In the genomic region with DNA sequence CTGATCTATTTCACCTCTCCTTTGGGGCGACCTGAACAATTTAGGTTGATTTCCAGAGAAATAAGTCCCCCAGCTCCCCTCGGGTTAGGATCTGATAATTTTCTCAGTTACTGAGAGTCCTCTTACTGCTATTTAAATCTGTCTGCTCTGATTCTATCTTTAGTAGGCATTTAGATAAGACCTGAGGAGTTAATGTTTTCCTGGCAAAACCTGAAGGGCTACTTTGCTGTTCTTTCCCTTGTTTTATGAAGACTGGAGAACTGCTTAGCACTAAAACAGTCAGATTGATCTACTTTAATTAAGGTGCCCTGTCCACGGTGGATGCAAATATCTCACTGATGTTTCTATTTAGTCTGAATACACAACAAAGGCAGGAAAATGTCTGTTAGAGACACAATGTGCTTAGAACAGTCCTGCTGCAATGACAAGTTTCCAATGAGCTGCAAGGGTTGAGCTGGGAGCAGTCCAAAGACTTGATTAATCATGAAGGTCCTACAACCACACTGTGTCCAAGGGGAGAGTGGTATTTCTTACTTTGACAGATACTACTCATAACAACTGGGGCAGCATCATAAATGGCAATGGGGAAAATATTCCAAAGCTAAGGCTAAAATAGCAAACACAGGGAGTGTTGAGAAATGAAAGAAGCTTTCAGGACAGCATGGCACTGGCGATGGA, we compare ENCODE assay signal across 17 cellular contexts. TPM values are rescaled to one million over a fixed set of nuclear protein-coding genes. Genes with fewer than 3 reads are reported as not detected.
DNase-seq lines count a peak whose midpoint lies in the region; ATAC-seq and TF ChIP-seq lines count a peak whose summit lies in the region.
"Had no signal": no experiment of that assay in that cellular context is flagged by ENCODE, and none has a peak within 500 bp of the region (broad histone marks: within the 10 kb centered on the region; RNA-seq: fewer than 3 reads in every experiment).

No MANE protein-coding gene starts in this region.

- H3K23ac ChIP-seq in trophoblast cell (ENCODE audit: low read length): peak overlapping the region; percentile 48

- no peaks in the 10 kb centered on the region for H3K27me3 ChIP-seq in trophoblast cell (ENCODE audit: insufficient read depth, low read length)
- no peaks in the 10 kb centered on the region for H3K27me3 ChIP-seq in effector memory CD4-positive, alpha-beta T cell (replicated peaks; ENCODE audit: control insufficient read depth, insufficient read depth, low read length, poor library complexity, severe bottlenecking)

- no peak overlapping the region for H2BK120ac ChIP-seq in trophoblast cell (ENCODE audit: insufficient read depth, low read length, poor library complexity)

- H2AFZ ChIP-seq in trophoblast cell (ENCODE audit: insufficient read depth, low read length, poor library complexity): no peak overlapping the region

- peak; percentile 48 for DNase-seq in AG10803 (ENCODE audit: low read depth)
- peak; percentile 56 for DNase-seq in amniotic epithelial cell (ENCODE audit: low read depth)
- DNase-seq in left cardiac atrium: no peak
- DNase-seq in trophoblast cell: peak in 1 of 2 donors; percentile 53
- no peak for DNase-seq in stimulated activated CD4-positive, alpha-beta T cell treated with anti-CD3 and anti-CD28 coated beads, Interleukin-4, amount 100 ng/mL, for 24 hours
- DNase-seq in activated naive CD4-positive, alpha-beta T cell treated with Interleukin-2 at 50 U/mL for 16 hours: no peak
- no peak for DNase-seq in effector memory CD4-positive, alpha-beta T cell
- no peak for DNase-seq in activated CD4-positive, alpha-beta memory T cell treated with anti-CD3 and anti-CD28 coated beads for 36 hours
- DNase-seq: CD8-positive, alpha-beta memory T cell; Karpas-422; midbrain; NCI-H2081; NCI-H748 treated with DMSO at 0.1 percent for 48 hours; RPMI8226; stimulated activated CD4-positive, alpha-beta T cell treated with anti-CD3 and anti-CD28 coated beads, Interleukin-1b, Interleukin-23, amount 100 ng/mL, for 48 hours; T-cell had no signal

- peak; percentile 26 to 36 for ATAC-seq in left cardiac atrium
- ATAC-seq: T-cell had no signal

- peaks cover 2% of the 10 kb centered on the region for H3K27me3 Mint-ChIP-seq in activated CD4-positive, alpha-beta memory T cell treated with anti-CD3 and anti-CD28 coated beads for 36 hours
- H3K27me3 Mint-ChIP-seq: T-cell had no signal

- H3K79me1 ChIP-seq in trophoblast cell (ENCODE audit: low read length): peaks cover 4% of the 10 kb centered on the region

- H4K91ac ChIP-seq in trophoblast cell (ENCODE audit: low read depth, low read length): no peak overlapping the region

- no peak overlapping the region for H2BK12ac ChIP-seq in trophoblast cell (ENCODE audit: low read length)

- no peak for TF ChIP-seq CTCF in AG10803 (conservative IDR thresholded peaks at IDR 0.05; ENCODE audit: low read length)

- no peaks in the 10 kb centered on the region for H3K36me3 Mint-ChIP-seq in activated CD4-positive, alpha-beta memory T cell treated with anti-CD3 and anti-CD28 coated beads for 36 hours
- H3K36me3 Mint-ChIP-seq: CD8-positive, alpha-beta memory T cell; T-cell had no signal

- H4K12ac ChIP-seq in trophoblast cell (ENCODE audit: low read depth, low read length): no peak overlapping the region

- no CpG with 5 or more reads among the region's 4 CpGs for WGBS in trophoblast cell (ENCODE audit: extremely low coverage, insufficient coverage, insufficient read length)

- no peaks in the 10 kb centered on the region for H3K36me3 ChIP-seq in trophoblast cell (ENCODE audit: control insufficient read depth in 1 of 2, insufficient read depth in 2 of 2, low read length in 2 of 2)
- H3K36me3 ChIP-seq in effector memory CD4-positive, alpha-beta T cell (ENCODE audit: control insufficient read depth, insufficient read depth, low read length): no peaks in the 10 kb centered on the region

- intact Hi-C loops in left cardiac atrium (cut with DNase I): no loop called here
- intact Hi-C loops in activated CD4-positive, alpha-beta memory T cell treated with anti-CD3 and anti-CD28 coated beads for 36 hours (cut with micrococcal nuclease): no loop called here

- no peaks in the 10 kb centered on the region for H3K79me2 ChIP-seq in trophoblast cell (ENCODE audit: control insufficient read depth, insufficient read depth, low read length, poor library complexity)

- H2AK5ac ChIP-seq in trophoblast cell (ENCODE audit: low read length): no peak overlapping the region

- H3K4me1 Mint-ChIP-seq in activated CD4-positive, alpha-beta memory T cell treated with anti-CD3 and anti-CD28 coated beads for 36 hours (ENCODE audit: low read depth): peaks cover 29% of the 10 kb centered on the region
- H3K4me1 Mint-ChIP-seq: CD8-positive, alpha-beta memory T cell had no signal

- H3K4me3 ChIP-seq in AG10803 (ENCODE audit: low read length): no peak overlapping the region
- H3K4me3 ChIP-seq in trophoblast cell (ENCODE audit: low read depth, low read length): no peak overlapping the region
- no peak overlapping the region for H3K4me3 ChIP-seq in effector memory CD4-positive, alpha-beta T cell (ENCODE audit: insufficient read depth, low read depth, low read length, poor library complexity, severe bottlenecking)

- H2BK5ac ChIP-seq in trophoblast cell (ENCODE audit: low read depth, low read length, poor library complexity): no peak overlapping the region

- H3K4me3 Mint-ChIP-seq in activated CD4-positive, alpha-beta memory T cell treated with anti-CD3 and anti-CD28 coated beads for 36 hours: no peak overlapping the region
- H3K4me3 Mint-ChIP-seq: CD8-positive, alpha-beta memory T cell; T-cell had no signal

- H3K18ac ChIP-seq in trophoblast cell (ENCODE audit: low read length): no peak overlapping the region

- H3K4ac ChIP-seq in trophoblast cell (ENCODE audit: low read depth, low read length): no peak overlapping the region

- no peak overlapping the region for H4K8ac ChIP-seq in trophoblast cell (ENCODE audit: low read depth, low read length)

- no peaks in the 10 kb centered on the region for H3K9me3 ChIP-seq in trophoblast cell (ENCODE audit: insufficient read depth, low read depth, low read length)
- H3K9me3 ChIP-seq in effector memory CD4-positive, alpha-beta T cell (ENCODE audit: control insufficient read depth, low read length): no peaks in the 10 kb centered on the region

- CTCF ChIA-PET in activated CD4-positive, alpha-beta memory T cell treated with anti-CD3 and anti-CD28 coated beads for 36 hours (lab: Charles Lee): no interaction called here

- H3K27ac ChIP-seq in trophoblast cell (ENCODE audit: low read depth, low read length): no peak overlapping the region
- no peak overlapping the region for H3K27ac ChIP-seq in effector memory CD4-positive, alpha-beta T cell (ENCODE audit: insufficient read depth, low read length, poor library complexity, severe bottlenecking)

- H3K4me2 ChIP-seq in trophoblast cell (ENCODE audit: low read length): no peak overlapping the region

- POLR2A ChIA-PET in activated CD4-positive, alpha-beta memory T cell treated with anti-CD3 and anti-CD28 coated beads for 36 hours (lab: Charles Lee): no interaction called here

- H3K27ac Mint-ChIP-seq in activated CD4-positive, alpha-beta memory T cell treated with anti-CD3 and anti-CD28 coated beads for 36 hours: no peak overlapping the region
- H3K27ac Mint-ChIP-seq: T-cell had no signal

- H3K4me1 ChIP-seq in trophoblast cell (ENCODE audit: control insufficient read depth in 1 of 2, insufficient read depth in 2 of 2, low read length in 2 of 2): peaks cover 3 to 5% of the 10 kb centered on the region in 2 experiments
- no peaks in the 10 kb centered on the region for H3K4me1 ChIP-seq in effector memory CD4-positive, alpha-beta T cell (ENCODE audit: control insufficient read depth, insufficient read depth, low read length, poor library complexity, severe bottlenecking)

- H3K9me3 Mint-ChIP-seq in activated CD4-positive, alpha-beta memory T cell treated with anti-CD3 and anti-CD28 coated beads for 36 hours: no peaks in the 10 kb centered on the region
- H3K9me3 Mint-ChIP-seq: CD8-positive, alpha-beta memory T cell had no signal

- H3K9ac ChIP-seq in trophoblast cell (ENCODE audit: low read length): no peak overlapping the region

- H3K14ac ChIP-seq in trophoblast cell (ENCODE audit: low read length): no peak overlapping the region

RNA-seq across cellular contexts. Expression of gene ADTRP, which starts 15.7 kb away (rescaled TPM):
- under 1 TPM; 0.18 to 0.21 TPM for total RNA-seq in left cardiac atrium
- 1.7 and 2.0 TPM in 2 replicates for polyA plus RNA-seq in trophoblast cell (2013)
- 10 to 100 TPM; 24.1 to 26.1 TPM for total RNA-seq in activated CD4-positive, alpha-beta memory T cell treated with anti-CD3 and anti-CD28 coated beads for 36 hours
- total RNA-seq: A673 had no signal
- polyA plus RNA-seq: CD8-positive, alpha-beta memory T cell had no signal

Comparison
In these comparisons a context has a peak if more than half of its experiments do, and no peak if none do; other contexts are left out.
1. DNase-seq: peak in AG10803 (single experiment) and amniotic epithelial cell (single experiment); none in left cardiac atrium (single experiment), stimulated activated CD4-positive, alpha-beta T cell treated with anti-CD3 and anti-CD28 coated beads, Interleukin-4, amount 100 ng/mL, for 24 hours (single experiment), activated naive CD4-positive, alpha-beta T cell treated with Interleukin-2 at 50 U/mL for 16 hours (single experiment), effector memory CD4-positive, alpha-beta T cell (0 of 3) and activated CD4-positive, alpha-beta memory T cell treated with anti-CD3 and anti-CD28 coated beads for 36 hours (single experiment).
2. RNA of gene ADTRP, which starts 15.7 kb away (total RNA-seq): 24.1 to 26.1 TPM in activated CD4-positive, alpha-beta memory T cell treated with anti-CD3 and anti-CD28 coated beads for 36 hours; 0.18 to 0.21 TPM in left cardiac atrium; every median in the first group is over 10 times any median in the second.